ENCODE assay signal across 19 cellular contexts in genomic region chr9:93536167-93536566, GRCh38. TPM values are rescaled to one million over a fixed set of nuclear protein-coding genes. Genes with fewer than 3 reads are reported as not detected.
DNase-seq lines count a peak whose midpoint lies in the region; ATAC-seq lines count a peak whose summit lies in the region.
"Had no signal": no experiment of that assay in that cellular context is flagged by ENCODE, and none has a peak within 500 bp of the region (broad histone marks: within the 10 kb centered on the region; RNA-seq: fewer than 3 reads in every experiment).

No MANE protein-coding gene starts in this region.

- ATAC-seq in Right ventricle myocardium superior (ENCODE audit: poor library complexity) (peak; percentile 66), left ventricle myocardium superior (peak; percentile 82), HG02973 (IDR thresholded peaks at IDR 0.05; ENCODE audit: unreplicated experiment) (no peak)
- ATAC-seq in activated T-helper 17 cell treated with anti-CD3 and anti-CD28 coated beads, Interleukin-2, amount 50 U/mL, for 72 hours (replicated peaks): no peak
- ATAC-seq: A549 had no signal

- H3K27me3 Mint-ChIP-seq in activated T-helper 17 cell treated with anti-CD3 and anti-CD28 coated beads, Interleukin-2, amount 50 U/mL, for 72 hours: no peaks in the 10 kb centered on the region
- H3K27me3 Mint-ChIP-seq: B cell; CD4-positive, CD25-positive, alpha-beta regulatory T cell had no signal

- H3K27ac Mint-ChIP-seq in activated T-helper 17 cell treated with anti-CD3 and anti-CD28 coated beads, Interleukin-2, amount 50 U/mL, for 72 hours: peak overlapping the region; percentile 69
- H3K27ac Mint-ChIP-seq: B cell, H9, HFFc6 had no signal

- peaks cover 100% of the 10 kb centered on the region for H3K36me3 Mint-ChIP-seq in activated T-helper 17 cell treated with anti-CD3 and anti-CD28 coated beads, Interleukin-2, amount 50 U/mL, for 72 hours (ENCODE audit: low read depth)

- intact Hi-C loops in Right ventricle myocardium superior (cut with DNase I): no loop called here
- intact Hi-C loops in cardiac septum (cut with DNase I): no loop called here
- intact Hi-C loops in left ventricle myocardium superior (cut with micrococcal nuclease): no loop called here

- DNase-seq in Right ventricle myocardium superior: no peak
- no peak for DNase-seq in cardiac septum (ENCODE audit: low spot score)
- DNase-seq in left ventricle myocardium superior: no peak
- DNase-seq in NCI-H1048 (lab: John Stamatoyannopoulos, UW): no peak
- no peak for DNase-seq in NOMO-1 treated with dmso at 0.1 percent for 144 hours (lab: John Stamatoyannopoulos, UW; ENCODE audit: unreplicated experiment)
- DNase-seq: CD4-positive, CD25-positive, alpha-beta regulatory T cell; DMS153; H9; HFFc6; MM.1S; NCI-H1092; NCI-H1436; NCI-H1930; NCI-H510A; SJCRH30 had no signal

- H3K4me1 Mint-ChIP-seq in activated T-helper 17 cell treated with anti-CD3 and anti-CD28 coated beads, Interleukin-2, amount 50 U/mL, for 72 hours: peaks cover 11% of the 10 kb centered on the region
- H3K4me1 Mint-ChIP-seq: B cell had no signal

- no peak overlapping the region for H3K4me3 Mint-ChIP-seq in activated T-helper 17 cell treated with anti-CD3 and anti-CD28 coated beads, Interleukin-2, amount 50 U/mL, for 72 hours
- H3K4me3 Mint-ChIP-seq: B cell; CD4-positive, CD25-positive, alpha-beta regulatory T cell; H9; HFFc6 had no signal

- no peaks in the 10 kb centered on the region for H3K9me3 Mint-ChIP-seq in activated T-helper 17 cell treated with anti-CD3 and anti-CD28 coated beads, Interleukin-2, amount 50 U/mL, for 72 hours
- H3K9me3 Mint-ChIP-seq: CD4-positive, CD25-positive, alpha-beta regulatory T cell; H9; HFFc6 had no signal

RNA-seq across cellular contexts. Expression of gene PHF2, which starts 40.2 kb away (rescaled TPM):
- total RNA-seq in Right ventricle myocardium superior (25.4 TPM), cardiac septum (24.5 TPM), left ventricle myocardium superior (32.0 TPM)
- total RNA-seq in activated T-helper 17 cell treated with anti-CD3 and anti-CD28 coated beads, Interleukin-2, amount 50 U/mL, for 72 hours: 10 to 100 TPM; 11.9 to 15.1 TPM

Comparison
In these comparisons a context has a peak if more than half of its experiments do, and no peak if none do; other contexts are left out.
1. ATAC-seq: peak in Right ventricle myocardium superior (single experiment) and left ventricle myocardium superior (single experiment); none in activated T-helper 17 cell treated with anti-CD3 and anti-CD28 coated beads, Interleukin-2, amount 50 U/mL, for 72 hours (single experiment) and HG02973 (single experiment).